ENCODE assay signal across 12 cellular contexts in the genomic region with DNA sequence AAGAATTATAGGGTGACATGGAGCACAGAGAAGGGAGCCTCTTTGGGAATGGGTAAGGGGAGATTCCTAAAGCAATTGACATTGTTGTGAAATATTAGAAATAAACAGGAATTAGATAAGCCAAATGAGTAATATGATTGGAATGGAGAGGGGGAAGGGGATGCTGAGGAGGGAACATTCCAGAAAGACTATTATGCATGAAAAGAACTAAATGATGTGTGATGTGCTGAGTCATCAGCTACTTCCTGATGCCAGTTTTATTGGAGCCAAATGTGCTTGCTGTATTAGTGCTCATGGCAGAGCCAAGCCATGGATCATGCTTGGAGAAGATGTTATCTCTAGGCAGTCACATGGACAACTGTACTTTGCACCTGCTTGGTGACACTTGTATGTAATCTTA.
A peak's percentile ranks its signal among the peaks of the same experiment; 100 is the strongest.
DNase-seq lines count a peak whose midpoint lies in the region; ATAC-seq, FAIRE-seq and TF ChIP-seq lines count a peak whose summit lies in the region.
"Had no signal": no experiment of that assay in that cellular context is flagged by ENCODE, and none has a peak within 500 bp of the region (broad histone marks: within the 10 kb centered on the region; RNA-seq: fewer than 3 reads in every experiment).

No MANE protein-coding gene starts in this region.

- no peaks in the 10 kb centered on the region for H3K79me2 ChIP-seq in keratinocyte (ENCODE audit: control insufficient read depth, insufficient read depth, low read length)

- no peak overlapping the region for H3K4me3 Mint-ChIP-seq in effector memory CD8-positive, alpha-beta T cell
- H3K4me3 Mint-ChIP-seq: nephron had no signal

- H2AFZ ChIP-seq in IMR-90 (replicated peaks; ENCODE audit: low read length, poor library complexity): no peak overlapping the region
- H2AFZ ChIP-seq in keratinocyte (ENCODE audit: control insufficient read depth, low read length): no peak overlapping the region

- ATAC-seq in IMR-90 (ENCODE audit: low read depth): peak; percentile 83
- no peak for ATAC-seq in effector memory CD8-positive, alpha-beta T cell (replicated peaks)

- CTCF ChIA-PET in IMR-90 (lab: Yijun Ruan, JAX): no interaction called here

- peak overlapping the region; percentile 4; the same call in 1 of the 2 replicates for H4K91ac ChIP-seq in IMR-90 (ENCODE audit: insufficient read depth, low read depth, low read length)

- TF ChIP-seq POLR2A in IMR-90 (IDR thresholded peaks at IDR 0.05; ENCODE audit: low read depth, low read length): no peak

- H3K4me1 ChIP-seq in IMR-90 (ENCODE audit: control insufficient read depth, insufficient read depth, low read length) (peaks cover 2% of the 10 kb centered on the region), keratinocyte (ENCODE audit: control insufficient read depth, extremely low read depth, insufficient read depth, low read length) (peaks cover 8% of the 10 kb centered on the region)
- H3K4me1 ChIP-seq: ascending aorta had no signal

- H2AK9ac ChIP-seq in IMR-90 (replicated peaks; ENCODE audit: low read depth, low read length, poor library complexity): no peak overlapping the region

- H2BK5ac ChIP-seq in IMR-90 (ENCODE audit: low read depth, low read length, poor library complexity, severe bottlenecking): peak overlapping the region; percentile 35

- peak; percentile 50 for DNase-seq in AG08396 (ENCODE audit: low spot score)
- peak; percentile 86 for DNase-seq in IMR-90
- DNase-seq in brain microvascular endothelial cell: peak; percentile 72
- DNase-seq in keratinocyte (ENCODE audit: low read depth, low spot score): peak; percentile 28
- no peak for DNase-seq in G401 (ENCODE audit: low spot score)
- no peak for DNase-seq in SK-N-DZ (ENCODE audit: low spot score)
- no peak for DNase-seq in SHP77 treated with DMSO at 0.1 percent for 48 hours (lab: John Stamatoyannopoulos, UW)
- DNase-seq in effector memory CD8-positive, alpha-beta T cell: no peak
- DNase-seq: hippocampal formation had no signal

- H3K36me3 ChIP-seq in IMR-90 (ENCODE audit: control insufficient read depth, insufficient read depth, low read length) (no peaks in the 10 kb centered on the region), brain microvascular endothelial cell (replicated peaks) (no peaks in the 10 kb centered on the region), keratinocyte (ENCODE audit: control insufficient read depth in 2 of 2, extremely low read depth in 1 of 2, insufficient read depth in 2 of 2, low read length in 2 of 2) (no peaks in the 10 kb centered on the region)
- H3K36me3 ChIP-seq: ascending aorta had no signal

- H3K23ac ChIP-seq in IMR-90 (ENCODE audit: low read depth, low read length): no peak overlapping the region

- in situ Hi-C loops in IMR-90 (cut with MboI; ENCODE audit: low sequenced_read_pairs): no loop called here
- in situ Hi-C loops in brain microvascular endothelial cell (cut with HindIII; ENCODE audit: low pct_ligation_motif_present, low sequenced_read_pairs): no loop called here
- in situ Hi-C loops in G401 (cut with HindIII; ENCODE audit: low sequenced_read_pairs): no loop called here

- H3K18ac ChIP-seq in IMR-90 (ENCODE audit: low read depth, low read length): peak overlapping the region; percentile 20; the same call in 1 of the 2 replicates

- no peak overlapping the region for H3K4me2 ChIP-seq in IMR-90 (ENCODE audit: low read depth, low read length)
- no peak overlapping the region for H3K4me2 ChIP-seq in keratinocyte (ENCODE audit: control insufficient read depth, extremely low read depth, insufficient read depth, low read depth, low read length)

- peak overlapping the region; percentile 72 for H2BK120ac ChIP-seq in IMR-90 (ENCODE audit: low read depth, low read length)

- H3K4me1 Mint-ChIP-seq in effector memory CD8-positive, alpha-beta T cell (ENCODE audit: low read depth in 2 of 2): no peaks in the 10 kb centered on the region

- intact Hi-C loops in IMR-90 (cut with micrococcal nuclease): no loop called here

- dilution Hi-C loops in IMR-90 (cut with HindIII; ENCODE audit: low sequenced_read_pairs, unreplicated experiment): no loop called here
- dilution Hi-C loops in keratinocyte (cut with MboI; ENCODE audit: extremely low pct_ligation_motif_present, low sequenced_read_pairs): no loop called here

- no peak overlapping the region for H3K56ac ChIP-seq in IMR-90 (ENCODE audit: extremely low read depth, insufficient read depth, low read length)

- H2AK5ac ChIP-seq in IMR-90 (ENCODE audit: low read depth, low read length): no peak overlapping the region

- H4K20me1 ChIP-seq in IMR-90 (ENCODE audit: insufficient read depth, low read length) (no peaks in the 10 kb centered on the region), keratinocyte (ENCODE audit: control insufficient read depth, extremely low read depth, insufficient read depth, low read length) (no peaks in the 10 kb centered on the region)

- H3K4me3 ChIP-seq in IMR-90 (ENCODE audit: insufficient read depth, low read depth, low read length) (no peak overlapping the region), brain microvascular endothelial cell (ENCODE audit: low read depth, low read length) (no peak overlapping the region), keratinocyte (ENCODE audit: control insufficient read depth in 2 of 3, extremely low read depth in 1 of 3, insufficient read depth in 2 of 3, low read depth in 1 of 3, low read length in 3 of 3) (no peak overlapping the region)
- H3K4me3 ChIP-seq: ascending aorta had no signal

- TF ChIP-seq RAD21 in IMR-90 (IDR thresholded peaks at IDR 0.05; ENCODE audit: low read length): no peak

- H3K9me1 ChIP-seq in IMR-90 (ENCODE audit: insufficient read depth, low read length) (no peaks in the 10 kb centered on the region), keratinocyte (ENCODE audit: control insufficient read depth, extremely low read depth, insufficient read depth, low read length) (no peaks in the 10 kb centered on the region)

- H3K9me3 ChIP-seq in IMR-90 (ENCODE audit: control insufficient read depth, insufficient read depth, low read length) (no peaks in the 10 kb centered on the region), keratinocyte (ENCODE audit: control insufficient read depth, low read depth, low read length) (no peaks in the 10 kb centered on the region)
- H3K9me3 ChIP-seq: ascending aorta had no signal

- no peak overlapping the region; the same call in 2 of the 3 replicates for H2BK15ac ChIP-seq in IMR-90 (ENCODE audit: low read depth, low read length)

- no peaks in the 10 kb centered on the region for H3K79me1 ChIP-seq in IMR-90 (ENCODE audit: low read depth in 1 of 2, low read length in 2 of 2)

- H3K27ac Mint-ChIP-seq in effector memory CD8-positive, alpha-beta T cell: no peak overlapping the region

- H3K27me3 ChIP-seq in IMR-90 (ENCODE audit: control insufficient read depth, insufficient read depth, low read length): no peaks in the 10 kb centered on the region
- H3K27me3 ChIP-seq in brain microvascular endothelial cell (replicated peaks): no peaks in the 10 kb centered on the region
- H3K27me3 ChIP-seq in keratinocyte (ENCODE audit: control insufficient read depth, extremely low read depth, insufficient read depth, low read length): no peaks in the 10 kb centered on the region
- H3K27me3 ChIP-seq: ascending aorta had no signal

- POLR2A ChIA-PET in IMR-90 (lab: Charles Lee; ENCODE audit: unreplicated experiment): no interaction called here

- no peak overlapping the region for H3K4ac ChIP-seq in IMR-90 (ENCODE audit: low read depth, low read length)

- H3K36me3 Mint-ChIP-seq in effector memory CD8-positive, alpha-beta T cell (ENCODE audit: insufficient read depth): no peaks in the 10 kb centered on the region

- H3K14ac ChIP-seq in IMR-90 (replicated peaks; ENCODE audit: low read depth, low read length): no peak overlapping the region

- BruUV-seq in IMR-90 (replicated peaks; lab: Mats Ljungman, UMichigan): no TSS peak

- peak overlapping the region in 1 of 2 experiments; percentile 49; a peak in 1 of 4 replicates for H4K8ac ChIP-seq in IMR-90 (ENCODE audit: low read depth in 2 of 2, low read length in 2 of 2)

- 0 out of 2 replicates have a peak overlapping the region, but pooled peaks have one; percentile 72 for H2BK20ac ChIP-seq in IMR-90 (ENCODE audit: low read depth, low read length)

- peaks cover 5 to 8% of the 10 kb centered on the region in 2 donors for H3K9me3 Mint-ChIP-seq in effector memory CD8-positive, alpha-beta T cell

- peak overlapping the region; percentile 3; the same call in 1 of the 2 replicates for H4K5ac ChIP-seq in IMR-90 (ENCODE audit: low read depth, low read length)

- no peaks in the 10 kb centered on the region for H3K27me3 Mint-ChIP-seq in effector memory CD8-positive, alpha-beta T cell

- H3K9ac ChIP-seq in IMR-90 (ENCODE audit: low read depth, low read length) (no peak overlapping the region), keratinocyte (ENCODE audit: control insufficient read depth, extremely low read depth, insufficient read depth, low read length) (no peak overlapping the region)

- H3K27ac ChIP-seq in IMR-90 (ENCODE audit: insufficient read depth, low read length) (no peak overlapping the region), brain microvascular endothelial cell (no peak overlapping the region), keratinocyte (ENCODE audit: control insufficient read depth, insufficient read depth, low read length) (peak overlapping the region; percentile 19)
- H3K27ac ChIP-seq: ascending aorta had no signal

- TF ChIP-seq CTCF in IMR-90 (conservative IDR thresholded peaks at IDR 0.05; ENCODE audit: low read depth, low read length) (no peak), brain microvascular endothelial cell (IDR thresholded peaks at IDR 0.05; ENCODE audit: low read depth, low read length, missing control alignments) (no peak), keratinocyte (optimal IDR thresholded peaks at IDR 0.05 in 1 of 3, IDR thresholded peaks at IDR 0.05 in 1 of 3, conservative IDR thresholded peaks at IDR 0.05 in 1 of 3; ENCODE audit: extremely low read depth in 1 of 3, insufficient read depth in 2 of 3, low read length in 3 of 3) (no peak)

- FAIRE-seq in keratinocyte (lab: Jason Lieb, UNC): peak; percentile 70
- FAIRE-seq: D721Med had no signal

TF ChIP-seq in IMR-90, 13 proteins besides CTCF, POLR2A, EP300 and RAD21 (continues in another document):
- TF ChIP-seq RCOR1 (IDR thresholded peaks at IDR 0.05; ENCODE audit: insufficient replicate concordance, low read length) (no peak), BHLHE40 (IDR thresholded peaks at IDR 0.05; ENCODE audit: low read depth, low read length) (no peak), FOS (IDR thresholded peaks at IDR 0.05; ENCODE audit: low read depth, low read length) (peak; percentile 69), RFX5 (IDR thresholded peaks at IDR 0.05; ENCODE audit: low read depth, low read length) (no peak), CHD1 (IDR thresholded peaks at IDR 0.05; ENCODE audit: low read depth, low read length) (no peak)
- TF ChIP-seq, protein P1, sequence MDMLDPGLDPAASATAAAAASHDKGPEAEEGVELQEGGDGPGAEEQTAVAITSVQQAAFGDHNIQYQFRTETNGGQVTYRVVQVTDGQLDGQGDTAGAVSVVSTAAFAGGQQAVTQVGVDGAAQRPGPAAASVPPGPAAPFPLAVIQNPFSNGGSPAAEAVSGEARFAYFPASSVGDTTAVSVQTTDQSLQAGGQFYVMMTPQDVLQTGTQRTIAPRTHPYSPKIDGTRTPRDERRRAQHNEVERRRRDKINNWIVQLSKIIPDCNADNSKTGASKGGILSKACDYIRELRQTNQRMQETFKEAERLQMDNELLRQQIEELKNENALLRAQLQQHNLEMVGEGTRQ (IDR thresholded peaks at IDR 0.05; ENCODE audit: low read depth, low read length): no peak

Comparison
In these comparisons a context has a peak if more than half of its experiments do, and no peak if none do; other contexts are left out.
1. DNase-seq: peak in AG08396 (single experiment), IMR-90 (single experiment), brain microvascular endothelial cell (single experiment) and keratinocyte (single experiment); none in G401 (single experiment), SK-N-DZ (single experiment), SHP77 treated with DMSO at 0.1 percent for 48 hours (single experiment) and effector memory CD8-positive, alpha-beta T cell (0 of 3).